ENCODE assay signal across 12 cellular contexts in the genomic region with DNA sequence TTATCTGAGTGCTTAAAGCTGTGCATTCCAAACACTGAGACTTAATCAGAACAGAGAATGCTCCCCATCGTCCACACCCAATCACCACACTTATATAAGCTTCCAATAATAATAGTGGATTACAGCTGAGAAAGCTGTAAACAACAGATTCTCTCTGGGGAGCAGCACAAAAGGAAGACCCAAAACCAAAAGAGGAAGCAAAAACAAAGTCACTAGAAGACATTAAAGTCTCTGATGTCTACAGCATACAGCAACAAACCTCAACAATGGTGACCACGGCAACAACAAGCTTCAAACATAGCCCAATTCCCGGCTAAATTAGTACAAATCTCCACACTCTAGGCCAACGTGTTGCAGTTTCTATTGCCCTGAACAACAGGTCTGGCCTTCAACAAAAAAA.
DNase-seq lines count a peak whose midpoint lies in the region; ATAC-seq lines count a peak whose summit lies in the region.
"Had no signal": no experiment of that assay in that cellular context is flagged by ENCODE, and none has a peak within 500 bp of the region (broad histone marks: within the 10 kb centered on the region; RNA-seq: fewer than 3 reads in every experiment).

No MANE protein-coding gene starts in this region.

- DNase-seq in ELF-1 (ENCODE audit: low read depth, low spot score) (peak; percentile 2), SW 1271 (lab: John Stamatoyannopoulos, UW) (no peak)
- DNase-seq in central memory CD4-positive, alpha-beta T cell = peak; percentile 32
- no peak for DNase-seq in activated T-cell treated with anti-CD3 and anti-CD28 coated beads, Interleukin-2, amount 50 U/mL, for 48 hours
- no peak for DNase-seq in activated CD8-positive, alpha-beta memory T cell treated with anti-CD3 and anti-CD28 coated beads, Interleukin-2, amount 50 U/mL, for 4 hours
- DNase-seq: C1 segment of cervical spinal cord, left ventricle myocardium inferior, NCI-H2171, retina had no signal

- ATAC-seq in GM21360 (IDR thresholded peaks at IDR 0.05; ENCODE audit: unreplicated experiment) (peak; percentile 62), HG03378 (IDR thresholded peaks at IDR 0.05; ENCODE audit: unreplicated experiment) (peak; percentile 70), GM21447 (IDR thresholded peaks at IDR 0.05; ENCODE audit: unreplicated experiment) (no peak)

Comparison
In these comparisons a context has a peak if more than half of its experiments do, and no peak if none do; other contexts are left out.
1. DNase-seq: peak in ELF-1 (single experiment) and central memory CD4-positive, alpha-beta T cell (single experiment); none in activated T-cell treated with anti-CD3 and anti-CD28 coated beads, Interleukin-2, amount 50 U/mL, for 48 hours (0 of 2), SW 1271 (0 of 2) and activated CD8-positive, alpha-beta memory T cell treated with anti-CD3 and anti-CD28 coated beads, Interleukin-2, amount 50 U/mL, for 4 hours (single experiment).